Comparison of ENCODE assay signal across 1 cellular context in the genomic region with DNA sequence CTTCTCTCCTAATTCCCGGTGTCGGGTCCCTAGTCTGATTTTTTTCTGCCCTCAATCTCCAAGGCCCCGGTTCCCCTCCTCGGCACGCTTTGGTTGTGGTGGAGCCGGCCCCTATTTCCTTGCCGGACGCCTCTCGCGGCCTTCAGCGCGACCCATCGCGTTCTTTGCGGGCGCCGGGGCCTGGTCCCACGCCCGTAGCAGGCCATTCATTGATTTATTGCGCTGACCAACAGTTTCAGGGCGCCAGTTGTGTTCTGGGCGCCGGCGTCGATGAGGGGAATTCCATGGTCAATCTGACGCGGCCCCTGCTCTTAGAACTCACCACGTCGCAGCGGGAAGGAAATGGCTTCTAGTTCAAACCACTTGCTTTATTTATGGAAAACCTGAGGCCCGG.
A peak's percentile ranks its signal among the peaks of the same experiment; 100 is the strongest.
TF ChIP-seq lines count a peak whose summit lies in the region.

No MANE protein-coding gene starts in this region.

TF ChIP-seq in HepG2, 621 proteins besides CTCF, POLR2A, EP300 and RAD21 (continued from another document and continues in another):
- TF ChIP-seq, protein P1, sequence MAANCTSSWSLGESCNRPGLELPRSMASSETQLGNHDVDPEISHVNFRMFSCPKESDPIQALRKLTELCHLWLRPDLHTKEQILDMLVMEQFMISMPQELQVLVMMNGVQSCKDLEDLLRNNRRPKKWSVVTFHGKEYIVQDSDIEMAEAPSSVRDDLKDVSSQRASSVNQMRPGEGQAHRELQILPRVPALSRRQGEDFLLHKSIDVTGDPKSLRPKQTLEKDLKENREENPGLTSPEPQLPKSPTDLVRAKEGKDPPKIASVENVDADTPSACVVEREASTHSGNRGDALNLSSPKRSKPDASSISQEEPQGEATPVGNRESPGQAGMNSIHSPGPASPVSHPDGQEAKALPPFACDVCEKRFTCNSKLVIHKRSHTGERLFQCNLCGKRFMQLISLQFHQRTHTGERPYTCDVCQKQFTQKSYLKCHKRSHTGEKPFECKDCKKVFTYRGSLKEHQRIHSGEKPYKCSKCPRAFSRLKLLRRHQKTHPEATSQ (CRISPR knock-in tag; IDR thresholded peaks at IDR 0.05; ENCODE audit: borderline replicate concordance): no peak
- TF ChIP-seq, protein P2, sequence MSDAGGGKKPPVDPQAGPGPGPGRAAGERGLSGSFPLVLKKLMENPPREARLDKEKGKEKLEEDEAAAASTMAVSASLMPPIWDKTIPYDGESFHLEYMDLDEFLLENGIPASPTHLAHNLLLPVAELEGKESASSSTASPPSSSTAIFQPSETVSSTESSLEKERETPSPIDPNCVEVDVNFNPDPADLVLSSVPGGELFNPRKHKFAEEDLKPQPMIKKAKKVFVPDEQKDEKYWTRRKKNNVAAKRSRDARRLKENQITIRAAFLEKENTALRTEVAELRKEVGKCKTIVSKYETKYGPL (CRISPR knock-in tag; IDR thresholded peaks at IDR 0.05): no peak
- TF ChIP-seq, protein P3, sequence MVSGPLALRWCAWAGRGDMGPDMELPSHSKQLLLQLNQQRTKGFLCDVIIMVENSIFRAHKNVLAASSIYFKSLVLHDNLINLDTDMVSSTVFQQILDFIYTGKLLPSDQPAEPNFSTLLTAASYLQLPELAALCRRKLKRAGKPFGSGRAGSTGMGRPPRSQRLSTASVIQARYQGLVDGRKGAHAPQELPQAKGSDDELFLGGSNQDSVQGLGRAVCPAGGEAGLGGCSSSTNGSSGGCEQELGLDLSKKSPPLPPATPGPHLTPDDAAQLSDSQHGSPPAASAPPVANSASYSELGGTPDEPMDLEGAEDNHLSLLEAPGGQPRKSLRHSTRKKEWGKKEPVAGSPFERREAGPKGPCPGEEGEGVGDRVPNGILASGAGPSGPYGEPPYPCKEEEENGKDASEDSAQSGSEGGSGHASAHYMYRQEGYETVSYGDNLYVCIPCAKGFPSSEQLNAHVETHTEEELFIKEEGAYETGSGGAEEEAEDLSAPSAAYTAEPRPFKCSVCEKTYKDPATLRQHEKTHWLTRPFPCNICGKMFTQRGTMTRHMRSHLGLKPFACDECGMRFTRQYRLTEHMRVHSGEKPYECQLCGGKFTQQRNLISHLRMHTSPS (CRISPR knock-in tag; IDR thresholded peaks at IDR 0.05; ENCODE audit: low read depth): no peak
- TF ChIP-seq ZSCAN31 (CRISPR knock-in tag; IDR thresholded peaks at IDR 0.05; ENCODE audit: low read depth) (no peak), JARID2 (CRISPR knock-in tag; IDR thresholded peaks at IDR 0.05; ENCODE audit: insufficient replicate concordance) (no peak), BHLHE40 (IDR thresholded peaks at IDR 0.05; ENCODE audit: low read length) (no peak), HOXA9 (CRISPR knock-in tag; IDR thresholded peaks at IDR 0.05; ENCODE audit: borderline replicate concordance) (no peak), POGZ (CRISPR knock-in tag; IDR thresholded peaks at IDR 0.05) (no peak), ZNF256 (CRISPR knock-in tag; conservative IDR thresholded peaks at IDR 0.05) (peak; percentile 70; the same call in 1 of the 2 replicates), HDAC6 (IDR thresholded peaks at IDR 0.05; ENCODE audit: low read depth, low read length) (no peak), HOXA3 (CRISPR knock-in tag; IDR thresholded peaks at IDR 0.05) (no peak), SAFB2 (CRISPR knock-in tag; IDR thresholded peaks at IDR 0.05; ENCODE audit: borderline replicate concordance, low read depth) (no peak), MIER3 (CRISPR knock-in tag; IDR thresholded peaks at IDR 0.05; ENCODE audit: borderline replicate concordance) (no peak), ONECUT2 (CRISPR knock-in tag; IDR thresholded peaks at IDR 0.05) (peak; percentile 76; the same call in 1 of the 2 replicates), ZBTB7B (CRISPR knock-in tag; IDR thresholded peaks at IDR 0.05) (no peak; the same call in 1 of the 2 replicates), MXI1 (IDR thresholded peaks at IDR 0.05; ENCODE audit: borderline replicate concordance, low read depth, low read length) (peak; percentile 48; the same call in 1 of the 3 replicates), NRL (CRISPR knock-in tag; IDR thresholded peaks at IDR 0.05; ENCODE audit: borderline replicate concordance) (no peak), ARNT (IDR thresholded peaks at IDR 0.05) (no peak), ZNF841 (CRISPR knock-in tag; IDR thresholded peaks at IDR 0.05; ENCODE audit: borderline replicate concordance) (no peak), NCOA5 (CRISPR knock-in tag; IDR thresholded peaks at IDR 0.05) (no peak), MEIS1 (CRISPR knock-in tag; IDR thresholded peaks at IDR 0.05; ENCODE audit: borderline replicate concordance) (no peak), ZNF550 (CRISPR knock-in tag; IDR thresholded peaks at IDR 0.05; ENCODE audit: borderline replicate concordance) (no peak), ZNF776 (CRISPR knock-in tag; IDR thresholded peaks at IDR 0.05) (no peak), ZNF557 (CRISPR knock-in tag; IDR thresholded peaks at IDR 0.05) (no peak), ZNF761 (CRISPR knock-in tag; conservative IDR thresholded peaks at IDR 0.05) (no peak), ZNF253 (CRISPR knock-in tag; IDR thresholded peaks at IDR 0.05; ENCODE audit: borderline replicate concordance) (no peak), ZNF616 (CRISPR knock-in tag; IDR thresholded peaks at IDR 0.05; ENCODE audit: low read depth) (no peak), JDP2 (CRISPR knock-in tag; IDR thresholded peaks at IDR 0.05; ENCODE audit: borderline replicate concordance) (no peak), ZBTB3 (CRISPR knock-in tag; IDR thresholded peaks at IDR 0.05; ENCODE audit: borderline replicate concordance, low read depth) (no peak), MLLT10 (CRISPR knock-in tag; IDR thresholded peaks at IDR 0.05) (peak; percentile 85; the same call in 1 of the 2 replicates), ZFP82 (CRISPR knock-in tag; IDR thresholded peaks at IDR 0.05; ENCODE audit: borderline replicate concordance) (no peak), ZNF484 (CRISPR knock-in tag; IDR thresholded peaks at IDR 0.05; ENCODE audit: borderline replicate concordance, low read depth) (no peak; the same call in 1 of the 2 replicates), ZNF337 (CRISPR knock-in tag; IDR thresholded peaks at IDR 0.05; ENCODE audit: borderline replicate concordance, low read depth) (no peak), RFX3 (CRISPR knock-in tag; IDR thresholded peaks at IDR 0.05) (no peak), JUND (CRISPR knock-in tag; IDR thresholded peaks at IDR 0.05) (no peak), ZSCAN22 (CRISPR knock-in tag; IDR thresholded peaks at IDR 0.05) (no peak), DPF2 (CRISPR knock-in tag; IDR thresholded peaks at IDR 0.05; ENCODE audit: borderline replicate concordance, low read depth) (no peak)
- TF ChIP-seq, protein P4, sequence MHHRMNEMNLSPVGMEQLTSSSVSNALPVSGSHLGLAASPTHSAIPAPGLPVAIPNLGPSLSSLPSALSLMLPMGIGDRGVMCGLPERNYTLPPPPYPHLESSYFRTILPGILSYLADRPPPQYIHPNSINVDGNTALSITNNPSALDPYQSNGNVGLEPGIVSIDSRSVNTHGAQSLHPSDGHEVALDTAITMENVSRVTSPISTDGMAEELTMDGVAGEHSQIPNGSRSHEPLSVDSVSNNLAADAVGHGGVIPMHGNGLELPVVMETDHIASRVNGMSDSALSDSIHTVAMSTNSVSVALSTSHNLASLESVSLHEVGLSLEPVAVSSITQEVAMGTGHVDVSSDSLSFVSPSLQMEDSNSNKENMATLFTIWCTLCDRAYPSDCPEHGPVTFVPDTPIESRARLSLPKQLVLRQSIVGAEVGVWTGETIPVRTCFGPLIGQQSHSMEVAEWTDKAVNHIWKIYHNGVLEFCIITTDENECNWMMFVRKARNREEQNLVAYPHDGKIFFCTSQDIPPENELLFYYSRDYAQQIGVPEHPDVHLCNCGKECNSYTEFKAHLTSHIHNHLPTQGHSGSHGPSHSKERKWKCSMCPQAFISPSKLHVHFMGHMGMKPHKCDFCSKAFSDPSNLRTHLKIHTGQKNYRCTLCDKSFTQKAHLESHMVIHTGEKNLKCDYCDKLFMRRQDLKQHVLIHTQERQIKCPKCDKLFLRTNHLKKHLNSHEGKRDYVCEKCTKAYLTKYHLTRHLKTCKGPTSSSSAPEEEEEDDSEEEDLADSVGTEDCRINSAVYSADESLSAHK (CRISPR knock-in tag; IDR thresholded peaks at IDR 0.05; ENCODE audit: borderline replicate concordance): no peak
- TF ChIP-seq, protein P5, sequence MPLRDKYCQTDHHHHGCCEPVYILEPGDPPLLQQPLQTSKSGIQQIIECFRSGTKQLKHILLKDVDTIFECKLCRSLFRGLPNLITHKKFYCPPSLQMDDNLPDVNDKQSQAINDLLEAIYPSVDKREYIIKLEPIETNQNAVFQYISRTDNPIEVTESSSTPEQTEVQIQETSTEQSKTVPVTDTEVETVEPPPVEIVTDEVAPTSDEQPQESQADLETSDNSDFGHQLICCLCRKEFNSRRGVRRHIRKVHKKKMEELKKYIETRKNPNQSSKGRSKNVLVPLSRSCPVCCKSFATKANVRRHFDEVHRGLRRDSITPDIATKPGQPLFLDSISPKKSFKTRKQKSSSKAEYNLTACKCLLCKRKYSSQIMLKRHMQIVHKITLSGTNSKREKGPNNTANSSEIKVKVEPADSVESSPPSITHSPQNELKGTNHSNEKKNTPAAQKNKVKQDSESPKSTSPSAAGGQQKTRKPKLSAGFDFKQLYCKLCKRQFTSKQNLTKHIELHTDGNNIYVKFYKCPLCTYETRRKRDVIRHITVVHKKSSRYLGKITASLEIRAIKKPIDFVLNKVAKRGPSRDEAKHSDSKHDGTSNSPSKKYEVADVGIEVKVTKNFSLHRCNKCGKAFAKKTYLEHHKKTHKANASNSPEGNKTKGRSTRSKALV (CRISPR knock-in tag; IDR thresholded peaks at IDR 0.05): no peak
- TF ChIP-seq, protein P6, sequence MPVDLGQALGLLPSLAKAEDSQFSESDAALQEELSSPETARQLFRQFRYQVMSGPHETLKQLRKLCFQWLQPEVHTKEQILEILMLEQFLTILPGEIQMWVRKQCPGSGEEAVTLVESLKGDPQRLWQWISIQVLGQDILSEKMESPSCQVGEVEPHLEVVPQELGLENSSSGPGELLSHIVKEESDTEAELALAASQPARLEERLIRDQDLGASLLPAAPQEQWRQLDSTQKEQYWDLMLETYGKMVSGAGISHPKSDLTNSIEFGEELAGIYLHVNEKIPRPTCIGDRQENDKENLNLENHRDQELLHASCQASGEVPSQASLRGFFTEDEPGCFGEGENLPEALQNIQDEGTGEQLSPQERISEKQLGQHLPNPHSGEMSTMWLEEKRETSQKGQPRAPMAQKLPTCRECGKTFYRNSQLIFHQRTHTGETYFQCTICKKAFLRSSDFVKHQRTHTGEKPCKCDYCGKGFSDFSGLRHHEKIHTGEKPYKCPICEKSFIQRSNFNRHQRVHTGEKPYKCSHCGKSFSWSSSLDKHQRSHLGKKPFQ (CRISPR knock-in tag; IDR thresholded peaks at IDR 0.05; ENCODE audit: insufficient replicate concordance): no peak
- TF ChIP-seq, protein P7, sequence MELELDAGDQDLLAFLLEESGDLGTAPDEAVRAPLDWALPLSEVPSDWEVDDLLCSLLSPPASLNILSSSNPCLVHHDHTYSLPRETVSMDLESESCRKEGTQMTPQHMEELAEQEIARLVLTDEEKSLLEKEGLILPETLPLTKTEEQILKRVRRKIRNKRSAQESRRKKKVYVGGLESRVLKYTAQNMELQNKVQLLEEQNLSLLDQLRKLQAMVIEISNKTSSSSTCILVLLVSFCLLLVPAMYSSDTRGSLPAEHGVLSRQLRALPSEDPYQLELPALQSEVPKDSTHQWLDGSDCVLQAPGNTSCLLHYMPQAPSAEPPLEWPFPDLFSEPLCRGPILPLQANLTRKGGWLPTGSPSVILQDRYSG (CRISPR knock-in tag; IDR thresholded peaks at IDR 0.05): no peak
- TF ChIP-seq, protein P8, sequence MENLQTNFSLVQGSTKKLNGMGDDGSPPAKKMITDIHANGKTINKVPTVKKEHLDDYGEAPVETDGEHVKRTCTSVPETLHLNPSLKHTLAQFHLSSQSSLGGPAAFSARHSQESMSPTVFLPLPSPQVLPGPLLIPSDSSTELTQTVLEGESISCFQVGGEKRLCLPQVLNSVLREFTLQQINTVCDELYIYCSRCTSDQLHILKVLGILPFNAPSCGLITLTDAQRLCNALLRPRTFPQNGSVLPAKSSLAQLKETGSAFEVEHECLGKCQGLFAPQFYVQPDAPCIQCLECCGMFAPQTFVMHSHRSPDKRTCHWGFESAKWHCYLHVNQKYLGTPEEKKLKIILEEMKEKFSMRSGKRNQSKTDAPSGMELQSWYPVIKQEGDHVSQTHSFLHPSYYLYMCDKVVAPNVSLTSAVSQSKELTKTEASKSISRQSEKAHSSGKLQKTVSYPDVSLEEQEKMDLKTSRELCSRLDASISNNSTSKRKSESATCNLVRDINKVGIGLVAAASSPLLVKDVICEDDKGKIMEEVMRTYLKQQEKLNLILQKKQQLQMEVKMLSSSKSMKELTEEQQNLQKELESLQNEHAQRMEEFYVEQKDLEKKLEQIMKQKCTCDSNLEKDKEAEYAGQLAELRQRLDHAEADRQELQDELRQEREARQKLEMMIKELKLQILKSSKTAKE (CRISPR knock-in tag; IDR thresholded peaks at IDR 0.05; ENCODE audit: borderline replicate concordance): no peak
- TF ChIP-seq, protein P9, sequence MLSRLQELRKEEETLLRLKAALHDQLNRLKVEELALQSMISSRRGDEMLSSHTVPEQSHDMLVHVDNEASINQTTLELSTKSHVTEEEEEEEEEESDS (CRISPR knock-in tag; IDR thresholded peaks at IDR 0.05; ENCODE audit: borderline replicate concordance): no peak
- TF ChIP-seq, protein P10, sequence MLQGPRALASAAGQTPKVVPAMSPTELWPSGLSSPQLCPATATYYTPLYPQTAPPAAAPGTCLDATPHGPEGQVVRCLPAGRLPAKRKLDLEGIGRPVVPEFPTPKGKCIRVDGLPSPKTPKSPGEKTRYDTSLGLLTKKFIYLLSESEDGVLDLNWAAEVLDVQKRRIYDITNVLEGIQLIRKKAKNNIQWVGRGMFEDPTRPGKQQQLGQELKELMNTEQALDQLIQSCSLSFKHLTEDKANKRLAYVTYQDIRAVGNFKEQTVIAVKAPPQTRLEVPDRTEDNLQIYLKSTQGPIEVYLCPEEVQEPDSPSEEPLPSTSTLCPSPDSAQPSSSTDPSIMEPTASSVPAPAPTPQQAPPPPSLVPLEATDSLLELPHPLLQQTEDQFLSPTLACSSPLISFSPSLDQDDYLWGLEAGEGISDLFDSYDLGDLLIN (CRISPR knock-in tag; IDR thresholded peaks at IDR 0.05; ENCODE audit: borderline replicate concordance): no peak; the same call in 1 of the 2 replicates
- TF ChIP-seq, protein P11, sequence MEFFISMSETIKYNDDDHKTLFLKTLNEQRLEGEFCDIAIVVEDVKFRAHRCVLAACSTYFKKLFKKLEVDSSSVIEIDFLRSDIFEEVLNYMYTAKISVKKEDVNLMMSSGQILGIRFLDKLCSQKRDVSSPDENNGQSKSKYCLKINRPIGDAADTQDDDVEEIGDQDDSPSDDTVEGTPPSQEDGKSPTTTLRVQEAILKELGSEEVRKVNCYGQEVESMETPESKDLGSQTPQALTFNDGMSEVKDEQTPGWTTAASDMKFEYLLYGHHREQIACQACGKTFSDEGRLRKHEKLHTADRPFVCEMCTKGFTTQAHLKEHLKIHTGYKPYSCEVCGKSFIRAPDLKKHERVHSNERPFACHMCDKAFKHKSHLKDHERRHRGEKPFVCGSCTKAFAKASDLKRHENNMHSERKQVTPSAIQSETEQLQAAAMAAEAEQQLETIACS (CRISPR knock-in tag; IDR thresholded peaks at IDR 0.05): no peak
- TF ChIP-seq, protein P12, sequence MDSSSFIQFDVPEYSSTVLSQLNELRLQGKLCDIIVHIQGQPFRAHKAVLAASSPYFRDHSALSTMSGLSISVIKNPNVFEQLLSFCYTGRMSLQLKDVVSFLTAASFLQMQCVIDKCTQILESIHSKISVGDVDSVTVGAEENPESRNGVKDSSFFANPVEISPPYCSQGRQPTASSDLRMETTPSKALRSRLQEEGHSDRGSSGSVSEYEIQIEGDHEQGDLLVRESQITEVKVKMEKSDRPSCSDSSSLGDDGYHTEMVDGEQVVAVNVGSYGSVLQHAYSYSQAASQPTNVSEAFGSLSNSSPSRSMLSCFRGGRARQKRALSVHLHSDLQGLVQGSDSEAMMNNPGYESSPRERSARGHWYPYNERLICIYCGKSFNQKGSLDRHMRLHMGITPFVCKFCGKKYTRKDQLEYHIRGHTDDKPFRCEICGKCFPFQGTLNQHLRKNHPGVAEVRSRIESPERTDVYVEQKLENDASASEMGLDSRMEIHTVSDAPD (CRISPR knock-in tag; IDR thresholded peaks at IDR 0.05): no peak
